ENCODE assay signal across 16 cellular contexts in the genomic region with DNA sequence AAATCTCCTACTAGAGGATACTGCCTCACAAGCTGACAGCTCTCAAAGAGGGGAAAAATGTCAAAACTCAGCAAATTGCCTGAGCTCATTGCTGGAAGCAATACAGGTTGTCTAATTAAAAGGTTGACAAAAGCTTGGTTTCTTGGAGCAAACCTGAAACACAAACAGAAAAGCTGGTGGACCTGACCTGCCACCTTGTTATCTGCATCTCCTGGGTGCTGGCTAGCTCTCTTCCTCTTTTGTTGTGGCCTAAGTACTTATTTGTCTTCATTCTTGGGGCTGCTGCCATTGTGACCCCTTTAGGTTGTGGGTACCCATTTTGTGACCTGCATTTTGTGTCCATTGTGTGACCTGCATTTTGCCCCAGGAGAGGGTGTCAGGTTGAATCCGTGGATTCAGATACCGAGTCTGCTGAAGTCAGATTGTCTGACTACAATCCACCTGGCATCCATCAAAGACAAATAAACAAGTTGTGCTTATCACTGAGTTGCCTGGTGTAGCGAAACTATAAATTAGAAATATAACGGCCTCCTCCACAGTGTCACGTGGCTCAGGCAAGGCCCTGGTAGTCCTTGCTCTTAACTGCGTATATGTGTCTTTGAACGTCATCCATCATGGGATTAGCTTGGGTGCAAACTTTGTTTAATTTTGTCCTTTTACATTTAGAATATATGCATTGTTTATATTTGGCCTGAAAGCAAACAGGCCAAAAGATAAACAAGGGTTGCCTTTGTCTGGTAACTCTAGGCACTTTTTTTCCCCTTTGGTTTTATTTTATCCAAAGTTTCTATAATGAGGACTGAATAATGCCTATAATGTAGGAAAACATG.
DNase-seq lines count a peak whose midpoint lies in the region; ATAC-seq and TF ChIP-seq lines count a peak whose summit lies in the region.
"Had no signal": no experiment of that assay in that cellular context is flagged by ENCODE, and none has a peak within 500 bp of the region (broad histone marks: within the 10 kb centered on the region; RNA-seq: fewer than 3 reads in every experiment).

No MANE protein-coding gene starts in this region.

- intact Hi-C loops in Right ventricle myocardium superior (cut with DNase I) (no loop called here), cardiac septum (cut with DNase I) (loop anchor here (10.0 kb wide), 2 partner anchors 158 to 518 kb away; no protein-coding TSS in a partner anchor), uterus (cut with DNase I; ENCODE audit: low total_unique reads) (no loop called here)

- ATAC-seq in Right ventricle myocardium superior (ENCODE audit: poor library complexity): peak; percentile 19

- in situ Hi-C loops in SK-MEL-5 (cut with HindIII; ENCODE audit: low pct_unique_long_range_greater_than_20kb, low sequenced_read_pairs): no loop called here

- no peaks in the 10 kb centered on the region for H3K36me3 ChIP-seq in uterus
- H3K36me3 ChIP-seq: HAP-1 had no signal

- TF ChIP-seq POLR2A in uterus (IDR thresholded peaks at IDR 0.05): no peak

- H3K27ac ChIP-seq in uterus: peak overlapping the region; percentile 32 to 65
- H3K27ac ChIP-seq: KMS-11 had no signal

- H3K27me3 ChIP-seq in uterus: no peaks in the 10 kb centered on the region

- H3K9me3 ChIP-seq in uterus: no peaks in the 10 kb centered on the region
- H3K9me3 ChIP-seq: HAP-1 had no signal

- DNase-seq in Right ventricle myocardium superior (no peak), cardiac septum (ENCODE audit: low spot score) (no peak), SK-MEL-5 (ENCODE audit: low read depth, low spot score) (peak; percentile 74), foreskin melanocyte (peak; percentile 97), uterus (peak in 1 of 2 donors; percentile 25), CD1c-positive myeloid dendritic cell (ENCODE audit: extremely low spot score) (no peak), hippocampal formation (lab: John Stamatoyannopoulos, UW) (no peak), NCI-H82 (lab: John Stamatoyannopoulos, UW) (no peak)
- DNase-seq: AML-193, EL, NCI-H1694 treated with DMSO at 0.1 percent for 48 hours, NCI-H2081 treated with DMSO at 0.1 percent for 48 hours, NCI-H446, SW 1271 had no signal

- no peak overlapping the region for H3K4me3 ChIP-seq in uterus
- H3K4me3 ChIP-seq: HAP-1 had no signal

- H3K4me1 ChIP-seq in uterus: peaks cover 0 to 11% of the 10 kb centered on the region in 2 donors

- TF ChIP-seq CTCF in uterus (IDR thresholded peaks at IDR 0.05): no peak

Comparison
In these comparisons a context has a peak if more than half of its experiments do, and no peak if none do; other contexts are left out.
1. DNase-seq: peak in SK-MEL-5 (single experiment) and foreskin melanocyte (single experiment); none in Right ventricle myocardium superior (single experiment), cardiac septum (single experiment), CD1c-positive myeloid dendritic cell (single experiment), hippocampal formation (0 of 2) and NCI-H82 (single experiment).